14 cellular contexts compared by ENCODE assay signal in genomic region chr7:24824896-24825295, GRCh38.
DNase-seq lines count a peak whose midpoint lies in the region; ATAC-seq, FAIRE-seq and TF ChIP-seq lines count a peak whose summit lies in the region.
"Had no signal": no experiment of that assay in that cellular context is flagged by ENCODE, and none has a peak within 500 bp of the region (broad histone marks: within the 10 kb centered on the region; RNA-seq: fewer than 3 reads in every experiment).

No MANE protein-coding gene starts in this region.

- no peak overlapping the region for H2BK12ac ChIP-seq in neuronal stem cell (ENCODE audit: low read length)
- H2BK12ac ChIP-seq in mesenchymal stem cell (ENCODE audit: low read length in 2 of 2): no peak overlapping the region

- POLR2A ChIA-PET in SK-N-SH (lab: Yijun Ruan, JAX): no interaction called here

- H4K91ac ChIP-seq in neuronal stem cell (ENCODE audit: low read depth, low read length, poor library complexity) (no peak overlapping the region), mesenchymal stem cell (ENCODE audit: low read length) (no peak overlapping the region)

- H3F3A ChIP-seq in SK-N-SH (replicated peaks; ENCODE audit: insufficient read depth): peaks cover 58% of the 10 kb centered on the region

- H4K20me1 ChIP-seq in SK-N-SH (ENCODE audit: insufficient read depth): no peaks in the 10 kb centered on the region
- no peaks in the 10 kb centered on the region for H4K20me1 ChIP-seq in fibroblast of lung (ENCODE audit: control insufficient read depth, extremely low read depth, insufficient read depth, low read length)

- no peaks in the 10 kb centered on the region for H3K79me1 ChIP-seq in neuronal stem cell (ENCODE audit: low read depth, low read length)
- H3K79me1 ChIP-seq in mesenchymal stem cell (replicated peaks; ENCODE audit: low read length, poor library complexity, severe bottlenecking): peaks cover 6% of the 10 kb centered on the region

- FAIRE-seq in small intestine (lab: Jason Lieb, UNC): no peak

- H2BK5ac ChIP-seq in neuronal stem cell (ENCODE audit: low read length) (no peak overlapping the region), mesenchymal stem cell (ENCODE audit: low read depth, low read length, poor library complexity, severe bottlenecking) (no peak overlapping the region)

- DNase-seq in SK-N-SH (no peak), Peyer's patch (no peak), fibroblast of lung (ENCODE audit: low read depth in 2 of 2) (peak; percentile 19 to 49), small intestine (peak; percentile 46), neuronal stem cell (ENCODE audit: low spot score) (no peak), DMS53 (lab: John Stamatoyannopoulos, UW) (no peak), mesenchymal stem cell (no peak)
- DNase-seq: activated T-cell treated with anti-CD3 and anti-CD28 coated beads, Interleukin-2, amount 50 U/mL, for 1 hour; COR-L47; H9; NCI-H1694; NCI-H69 had no signal

- WGBS in SK-N-SH (ENCODE audit: low lambda C conversion rate): 94% methylated on average over 3 of the region's 3 CpGs
- WGBS in small intestine, 3 donors: 25 to 56% (median 53%) methylated on average over 3 of the region's 3 CpGs
- WGBS in neuronal stem cell (ENCODE audit: extremely low coverage in 2 of 2, insufficient read length in 2 of 2, insufficient replicate concordance in 1 of 2), 2 donors: no CpG with 5 or more reads among the region's 3 CpGs
- WGBS in mesenchymal stem cell: 97% methylated on average over 3 of the region's 3 CpGs

- H3K4me2 ChIP-seq in SK-N-SH (no peak overlapping the region), fibroblast of lung (ENCODE audit: extremely low read depth, insufficient read depth, low read length) (peak overlapping the region; percentile 13), neuronal stem cell (ENCODE audit: insufficient read depth, low read length, poor library complexity, severe bottlenecking) (no peak overlapping the region), mesenchymal stem cell (ENCODE audit: low read length, poor library complexity, severe bottlenecking) (no peak overlapping the region)
- H3K4me2 ChIP-seq: KMS-11 had no signal

- no peak for TF ChIP-seq EP300 in SK-N-SH (IDR thresholded peaks at IDR 0.05; ENCODE audit: borderline replicate concordance in 1 of 2, low read depth in 1 of 2, low read length in 1 of 2)

- H3K14ac ChIP-seq in neuronal stem cell (ENCODE audit: low read length): no peak overlapping the region
- H3K14ac ChIP-seq in mesenchymal stem cell (ENCODE audit: low read length in 2 of 2): no peak overlapping the region

- H3K27ac ChIP-seq in SK-N-SH (ENCODE audit: low read depth in 2 of 2, low read length in 1 of 2): peak overlapping the region; percentile 50 to 95; a peak in 3 of 4 replicates
- peak overlapping the region in 3 of 4 donors; percentile 20 to 92 (median 88) for H3K27ac ChIP-seq in Peyer's patch
- peak overlapping the region; percentile 15 for H3K27ac ChIP-seq in fibroblast of lung (ENCODE audit: insufficient read depth, low read length)
- peak overlapping the region; percentile 61 to 79 for H3K27ac ChIP-seq in small intestine (ENCODE audit: low read depth in 1 of 2, low read length in 1 of 2)
- no peak overlapping the region for H3K27ac ChIP-seq in neuronal stem cell (replicated peaks; ENCODE audit: low read length)
- H3K27ac ChIP-seq in mesenchymal stem cell (ENCODE audit: low read length, poor library complexity, severe bottlenecking): no peak overlapping the region
- H3K27ac ChIP-seq: KMS-11 had no signal

- H3K9me3 ChIP-seq in SK-N-SH (no peaks in the 10 kb centered on the region), Peyer's patch (no peaks in the 10 kb centered on the region), fibroblast of lung (ENCODE audit: control insufficient read depth, insufficient read depth, low read depth, low read length) (no peaks in the 10 kb centered on the region), small intestine (ENCODE audit: control insufficient read depth, low read depth) (no peaks in the 10 kb centered on the region), neuronal stem cell (replicated peaks in 1 of 2; ENCODE audit: control insufficient read depth in 2 of 2, insufficient read depth in 1 of 2, low read depth in 1 of 2, low read length in 2 of 2) (no peaks in the 10 kb centered on the region), mesenchymal stem cell (ENCODE audit: control insufficient read depth, low read length) (no peaks in the 10 kb centered on the region)

- H3K9me2 ChIP-seq in SK-N-SH: no peaks in the 10 kb centered on the region

- TF ChIP-seq POLR2A in Peyer's patch (IDR thresholded peaks at IDR 0.05): no peak

- TF ChIP-seq RAD21 in SK-N-SH (IDR thresholded peaks at IDR 0.05; ENCODE audit: low read length): no peak

- H2BK15ac ChIP-seq in neuronal stem cell (ENCODE audit: low read length) (no peak overlapping the region), mesenchymal stem cell (ENCODE audit: low read depth, poor library complexity, severe bottlenecking) (no peak overlapping the region)

- peaks cover 3% of the 10 kb centered on the region; the same call in 1 of the 2 replicates for H3K79me2 ChIP-seq in SK-N-SH (ENCODE audit: insufficient read depth)
- H3K79me2 ChIP-seq in fibroblast of lung (ENCODE audit: control insufficient read depth, insufficient read depth, low read length): no peaks in the 10 kb centered on the region

- CTCF ChIA-PET in SK-N-SH (lab: Yijun Ruan, JAX): interaction anchor here (1.3 to 4.9 kb wide), 6 partner anchors 12 to 273 kb away, joined by 3 to 34 read pairs (median 24); partner anchors contain the start of gene OSBPL3

- H3K9ac ChIP-seq in SK-N-SH (no peak overlapping the region), fibroblast of lung (ENCODE audit: insufficient read depth, low read length) (no peak overlapping the region), neuronal stem cell (ENCODE audit: low read depth, low read length, poor library complexity) (no peak overlapping the region), mesenchymal stem cell (ENCODE audit: low read length) (no peak overlapping the region)
- H3K9ac ChIP-seq: KMS-11 had no signal

- TF ChIP-seq CTCF in SK-N-SH (IDR thresholded peaks at IDR 0.05): no peak
- no peak for TF ChIP-seq CTCF in Peyer's patch (IDR thresholded peaks at IDR 0.05)
- no peak for TF ChIP-seq CTCF in fibroblast of lung (conservative IDR thresholded peaks at IDR 0.05 in 1 of 2, IDR thresholded peaks at IDR 0.05 in 1 of 2; ENCODE audit: low read depth in 1 of 2, low read length in 2 of 2)

- H3K4me1 ChIP-seq in SK-N-SH (ENCODE audit: control insufficient read depth in 1 of 2, insufficient read depth in 2 of 2, low read depth in 1 of 2, low read length in 1 of 2) (peaks cover 24 to 57% of the 10 kb centered on the region in 2 experiments), Peyer's patch (peaks cover 4 to 38% (median 19%) of the 10 kb centered on the region in 4 donors), fibroblast of lung (ENCODE audit: control insufficient read depth, extremely low read depth, insufficient read depth, low read length) (peaks cover 43% of the 10 kb centered on the region), small intestine (ENCODE audit: control insufficient read depth in 2 of 2, insufficient read depth in 1 of 2, low read depth in 1 of 2, low read length in 1 of 2) (peaks cover 13 to 26% of the 10 kb centered on the region in 2 donors), neuronal stem cell (ENCODE audit: control insufficient read depth in 2 of 2, insufficient read depth in 1 of 2, low read depth in 1 of 2, low read length in 2 of 2) (peaks cover 4 to 19% of the 10 kb centered on the region in 2 donors), mesenchymal stem cell (ENCODE audit: control insufficient read depth, insufficient read depth, low read depth, low read length) (peaks cover 15% of the 10 kb centered on the region)

- H2BK120ac ChIP-seq in neuronal stem cell (ENCODE audit: low read depth, low read length): no peak overlapping the region
- no peak overlapping the region for H2BK120ac ChIP-seq in mesenchymal stem cell (ENCODE audit: low read depth, low read length)

- H3K4me3 ChIP-seq in SK-N-SH (ENCODE audit: low read depth in 2 of 2, low read length in 1 of 2) (no peak overlapping the region), Peyer's patch (no peak overlapping the region), fibroblast of lung (replicated peaks in 1 of 4; ENCODE audit: control extremely low read depth in 1 of 4, insufficient read depth in 1 of 4, low read depth in 3 of 4, low read length in 4 of 4) (no peak overlapping the region), small intestine (ENCODE audit: low read depth in 1 of 2, low read length in 2 of 2) (no peak overlapping the region), neuronal stem cell (ENCODE audit: low read length in 2 of 2) (no peak overlapping the region), mesenchymal stem cell (ENCODE audit: insufficient read depth in 1 of 2, low read depth in 1 of 2, low read length in 2 of 2) (no peak overlapping the region)

- H2AFZ ChIP-seq in SK-N-SH (ENCODE audit: low read depth) (no peak overlapping the region), fibroblast of lung (ENCODE audit: low read length) (no peak overlapping the region), neuronal stem cell (ENCODE audit: low read length) (no peak overlapping the region), mesenchymal stem cell (ENCODE audit: low read depth, low read length) (no peak overlapping the region)

- H2AK5ac ChIP-seq in neuronal stem cell (ENCODE audit: low read depth, low read length) (no peak overlapping the region), mesenchymal stem cell (ENCODE audit: low read length, severe bottlenecking) (no peak overlapping the region)

- H3K27me3 ChIP-seq in SK-N-SH (ENCODE audit: insufficient read depth) (no peaks in the 10 kb centered on the region), Peyer's patch (no peaks in the 10 kb centered on the region), fibroblast of lung (ENCODE audit: control insufficient read depth, insufficient read depth, low read length) (no peaks in the 10 kb centered on the region), small intestine (ENCODE audit: control insufficient read depth in 2 of 2, insufficient read depth in 2 of 2, low read length in 2 of 2) (no peaks in the 10 kb centered on the region), neuronal stem cell (ENCODE audit: control insufficient read depth in 3 of 3, insufficient read depth in 3 of 3, low read depth in 1 of 3, low read length in 3 of 3) (no peaks in the 10 kb centered on the region), mesenchymal stem cell (ENCODE audit: control insufficient read depth in 1 of 2, insufficient read depth in 1 of 2, low read length in 2 of 2) (no peaks in the 10 kb centered on the region)

- H3K4ac ChIP-seq in neuronal stem cell (ENCODE audit: low read length) (no peak overlapping the region), mesenchymal stem cell (ENCODE audit: low read depth in 1 of 2, low read length in 2 of 2) (no peak overlapping the region)

- H3K36me3 ChIP-seq in SK-N-SH (replicated peaks in 1 of 2; ENCODE audit: control insufficient read depth in 1 of 2, insufficient read depth in 2 of 2, low read length in 1 of 2) (peaks cover 5 to 15% of the 10 kb centered on the region in 2 experiments), Peyer's patch (no peaks in the 10 kb centered on the region), fibroblast of lung (ENCODE audit: control insufficient read depth, insufficient read depth, low read length) (peaks cover 2% of the 10 kb centered on the region), small intestine (ENCODE audit: control insufficient read depth in 2 of 2, insufficient read depth in 2 of 2, low read length in 2 of 2) (peaks cover 0 to 2% of the 10 kb centered on the region in 2 donors), neuronal stem cell (replicated peaks in 1 of 2; ENCODE audit: control insufficient read depth in 2 of 2, insufficient read depth in 2 of 2, low read length in 2 of 2) (peaks cover 0 to 81% of the 10 kb centered on the region in 2 donors), mesenchymal stem cell (ENCODE audit: control insufficient read depth in 1 of 2, insufficient read depth in 2 of 2, low read depth in 1 of 2, low read length in 2 of 2) (peaks cover 6 to 59% of the 10 kb centered on the region in 2 experiments)

- no peak overlapping the region for H4K8ac ChIP-seq in neuronal stem cell (ENCODE audit: low read depth, low read length)
- no peak overlapping the region for H4K8ac ChIP-seq in mesenchymal stem cell (ENCODE audit: low read length)

- no peak for ATAC-seq in SK-N-SH treated with all-trans-retinoic acid at 6 μM for 48 hours

- H3K23ac ChIP-seq in neuronal stem cell (ENCODE audit: low read depth, low read length, poor library complexity) (no peak overlapping the region), mesenchymal stem cell (ENCODE audit: low read length in 2 of 2) (peak overlapping the region in 1 of 2 experiments; percentile 70)

- H3K18ac ChIP-seq in neuronal stem cell (ENCODE audit: low read length): no peak overlapping the region
- peak overlapping the region in 1 of 2 experiments; percentile 55 for H3K18ac ChIP-seq in mesenchymal stem cell (ENCODE audit: low read depth in 1 of 2, low read length in 2 of 2)

Comparison
In these comparisons a context has a peak if more than half of its experiments do, and no peak if none do; other contexts are left out.
1. DNase-seq: peak in fibroblast of lung (2 of 2) and small intestine (single experiment); none in SK-N-SH (single experiment), Peyer's patch (0 of 3), neuronal stem cell (single experiment), DMS53 (single experiment) and mesenchymal stem cell (single experiment).
2. H3K27ac ChIP-seq: peak in SK-N-SH (2 of 2), Peyer's patch (3 of 4), fibroblast of lung (single experiment) and small intestine (2 of 2); none in neuronal stem cell (single experiment) and mesenchymal stem cell (single experiment).